22 cellular contexts compared by ENCODE assay signal in genomic region chr10:51716981-51717380, GRCh38.
"Had no signal": no experiment of that assay in that cellular context is flagged by ENCODE, and none has a peak within 500 bp of the region (broad histone marks: within the 10 kb centered on the region; RNA-seq: fewer than 3 reads in every experiment).

No MANE protein-coding gene starts in this region.

- DNase-seq: activated CD4-positive, alpha-beta T cell treated with anti-CD3 and anti-CD28 coated beads, Interleukin-2, amount 10 ng/mL, durations not matched to agents 7 days and 5 days; activated CD4-positive, CD25-positive, alpha-beta regulatory T cell treated with anti-CD3 and anti-CD28 coated beads, Interleukin-2, amount 50 U/mL, for 72 hours; activated CD8-positive, alpha-beta T cell treated with anti-CD3 and anti-CD28 coated beads for 36 hours; effector CD4-positive, alpha-beta T cell; gastrocnemius medialis; hypothalamus; left cardiac atrium; midbrain; ovary; stimulated activated CD4-positive, alpha-beta T cell treated with anti-CD3 and anti-CD28 coated beads, Interleukin-12 subunit alpha, Interleukin-12 subunit beta, amount 100 ng/mL, for 4 hours; stimulated activated CD4-positive, alpha-beta T cell treated with anti-CD3 and anti-CD28 coated beads, Interleukin-4, amount 100 ng/mL, for 4 hours; stimulated activated naive CD8-positive, alpha-beta T cell treated with anti-CD3 and anti-CD28 coated beads, Interleukin-15, Interleukin-2, amounts not matched to agents 100 U/mL and 50 U/mL, for 24 hours; T-helper 2 cell; thyroid gland had no signal

- H3K27me3 Mint-ChIP-seq: activated T-helper 17 cell treated with anti-CD3 and anti-CD28 coated beads, Interleukin-2, amount 50 U/mL, for 72 hours; dendritic cell treated with granulocyte-macrophage colony-stimulating factor and Interleukin-4, amounts not matched to agents 40 ng/mL and 50 ng/mL, for 4 days had no signal

- H3K27ac ChIP-seq: cardiac muscle cell, gastrocnemius medialis, neutrophil, ovary, prostate gland, thyroid gland had no signal

- H3K4me1 Mint-ChIP-seq: activated CD4-positive, alpha-beta T cell treated with anti-CD3 and anti-CD28 coated beads, Interleukin-2, amount 10 ng/mL, durations not matched to agents 7 days and 5 days; activated T-helper 17 cell treated with anti-CD3 and anti-CD28 coated beads, Interleukin-2, amount 50 U/mL, for 72 hours had no signal

- FAIRE-seq: endometrium had no signal

- H3K9me3 ChIP-seq: gastrocnemius medialis, neutrophil, ovary, prostate gland, thyroid gland had no signal

- H3K9me3 Mint-ChIP-seq: activated CD4-positive, alpha-beta T cell treated with anti-CD3 and anti-CD28 coated beads, Interleukin-2, amount 10 ng/mL, durations not matched to agents 7 days and 5 days; activated CD8-positive, alpha-beta T cell treated with anti-CD3 and anti-CD28 coated beads for 36 hours; activated T-helper 17 cell treated with anti-CD3 and anti-CD28 coated beads, Interleukin-2, amount 50 U/mL, for 72 hours; dendritic cell treated with granulocyte-macrophage colony-stimulating factor and Interleukin-4, amounts not matched to agents 40 ng/mL and 50 ng/mL, for 4 days; nephron had no signal

- ATAC-seq: activated CD8-positive, alpha-beta T cell treated with anti-CD3 and anti-CD28 coated beads for 36 hours; activated T-helper 17 cell treated with anti-CD3 and anti-CD28 coated beads, Interleukin-2, amount 50 U/mL, for 72 hours; gastrocnemius medialis; stimulated activated naive CD8-positive, alpha-beta T cell treated with anti-CD3 and anti-CD28 coated beads, Interleukin-15, Interleukin-2, amounts not matched to agents 100 U/mL and 50 U/mL, for 24 hours had no signal

- H3K36me3 Mint-ChIP-seq: activated naive CD8-positive, alpha-beta T cell had no signal

- H3K4me3 ChIP-seq: cardiac muscle cell, gastrocnemius medialis, ovary, prostate gland, thyroid gland had no signal

- H3K27ac Mint-ChIP-seq: activated CD4-positive, alpha-beta T cell treated with anti-CD3 and anti-CD28 coated beads, Interleukin-2, amount 10 ng/mL, durations not matched to agents 7 days and 5 days; activated CD8-positive, alpha-beta T cell treated with anti-CD3 and anti-CD28 coated beads for 36 hours; activated naive CD8-positive, alpha-beta T cell; activated T-helper 17 cell treated with anti-CD3 and anti-CD28 coated beads, Interleukin-2, amount 50 U/mL, for 72 hours; dendritic cell treated with granulocyte-macrophage colony-stimulating factor and Interleukin-4, amounts not matched to agents 40 ng/mL and 50 ng/mL, for 4 days; nephron had no signal

- H3K4me3 Mint-ChIP-seq: activated CD4-positive, alpha-beta T cell treated with anti-CD3 and anti-CD28 coated beads, Interleukin-2, amount 10 ng/mL, durations not matched to agents 7 days and 5 days; activated CD8-positive, alpha-beta T cell treated with anti-CD3 and anti-CD28 coated beads for 36 hours; activated naive CD8-positive, alpha-beta T cell; activated T-helper 17 cell treated with anti-CD3 and anti-CD28 coated beads, Interleukin-2, amount 50 U/mL, for 72 hours; dendritic cell treated with granulocyte-macrophage colony-stimulating factor and Interleukin-4, amounts not matched to agents 40 ng/mL and 50 ng/mL, for 4 days; nephron had no signal

- H3K4me1 ChIP-seq: gastrocnemius medialis, prostate gland, thyroid gland had no signal

- H3K36me3 ChIP-seq: cardiac muscle cell, gastrocnemius medialis, neutrophil, ovary, prostate gland, thyroid gland had no signal

- H3K27me3 ChIP-seq: cardiac muscle cell, gastrocnemius medialis, neutrophil, ovary, thyroid gland had no signal
